In genomic region chr1:63128562-63128961, GRCh38 we compare ENCODE assay signal across 28 cellular contexts.
"Had no signal": no experiment of that assay in that cellular context is flagged by ENCODE, and none has a peak within 500 bp of the region (broad histone marks: within the 10 kb centered on the region; RNA-seq: fewer than 3 reads in every experiment).

No MANE protein-coding gene starts in this region.

- H3K4me1 Mint-ChIP-seq: activated CD4-positive, alpha-beta T cell treated with anti-CD3 and anti-CD28 coated beads for 36 hours; activated naive CD4-positive, alpha-beta T cell treated with anti-CD3 and anti-CD28 coated beads, Interleukin-2, amount 50 U/mL, for 24 hours; activated naive CD8-positive, alpha-beta T cell treated with anti-CD3 and anti-CD28 coated beads, Interleukin-2, amount 50 U/mL, for 24 hours had no signal

- H3K9me3 Mint-ChIP-seq: activated CD4-positive, alpha-beta memory T cell treated with anti-CD3 and anti-CD28 coated beads for 36 hours; activated CD4-positive, alpha-beta T cell treated with anti-CD3 and anti-CD28 coated beads, Interleukin-2, amount 10 ng/mL, durations not matched to agents 24 days and 14 days; activated naive CD4-positive, alpha-beta T cell treated with anti-CD3 and anti-CD28 coated beads for 36 hours; activated naive CD4-positive, alpha-beta T cell treated with anti-CD3 and anti-CD28 coated beads, Interleukin-2, amount 50 U/mL, for 24 hours; activated naive CD8-positive, alpha-beta T cell treated with anti-CD3 and anti-CD28 coated beads for 36 hours; activated naive CD8-positive, alpha-beta T cell treated with anti-CD3 and anti-CD28 coated beads, Interleukin-2, amount 50 U/mL, for 24 hours; activated T-helper 1 cell treated with anti-CD3 and anti-CD28 coated beads, Interleukin-12 subunit alpha, Interleukin-12 subunit beta, Interleukin-2, Interleukin-4 antibody, amounts not matched to agents 30 ng/mL and 10 ng/mL and 1 ng/mL, durations not matched to agents 14 hours and 24 hours and 36 hours; activated T-helper 2 cell treated with anti-CD3 and anti-CD28 coated beads, Interferon-gamma antibody, Interleukin-2, Interleukin-4, amounts not matched to agents 10 μg/mL and 5 μg/mL and 100 μg/mL, durations not matched to agents 14 hours and 24 hours and 36 hours had no signal

- H3K36me3 ChIP-seq: adrenal gland, esophagus squamous epithelium, gastroesophageal sphincter had no signal

- H3K27ac Mint-ChIP-seq: activated CD4-positive, alpha-beta memory T cell treated with anti-CD3 and anti-CD28 coated beads for 36 hours; activated CD4-positive, alpha-beta T cell treated with anti-CD3 and anti-CD28 coated beads for 36 hours; activated CD4-positive, alpha-beta T cell treated with anti-CD3 and anti-CD28 coated beads, Interleukin-2, amount 10 ng/mL, durations not matched to agents 24 days and 14 days; activated CD8-positive, alpha-beta memory T cell treated with anti-CD3 and anti-CD28 coated beads, Interleukin-2, amount 10 ng/mL, durations not matched to agents 7 days and 5 days; activated CD8-positive, alpha-beta T cell treated with anti-CD3 and anti-CD28 coated beads, Interleukin-2, amount 10 ng/mL, durations not matched to agents 7 days and 5 days; activated naive CD4-positive, alpha-beta T cell treated with anti-CD3 and anti-CD28 coated beads for 36 hours; activated naive CD4-positive, alpha-beta T cell treated with anti-CD3 and anti-CD28 coated beads, Interleukin-2, amount 50 U/mL, for 24 hours; activated naive CD8-positive, alpha-beta T cell treated with anti-CD3 and anti-CD28 coated beads for 36 hours; activated naive CD8-positive, alpha-beta T cell treated with anti-CD3 and anti-CD28 coated beads, Interleukin-2, amount 50 U/mL, for 24 hours; activated T-helper 1 cell treated with anti-CD3 and anti-CD28 coated beads, Interleukin-12 subunit alpha, Interleukin-12 subunit beta, Interleukin-2, Interleukin-4 antibody, amounts not matched to agents 30 ng/mL and 10 ng/mL and 1 ng/mL, durations not matched to agents 14 hours and 24 hours and 36 hours; activated T-helper 2 cell treated with anti-CD3 and anti-CD28 coated beads, Interferon-gamma antibody, Interleukin-2, Interleukin-4, amounts not matched to agents 10 μg/mL and 5 μg/mL and 100 μg/mL, durations not matched to agents 14 hours and 24 hours and 36 hours had no signal

- H3K36me3 Mint-ChIP-seq: activated CD4-positive, alpha-beta memory T cell treated with anti-CD3 and anti-CD28 coated beads for 36 hours; activated CD8-positive, alpha-beta memory T cell treated with anti-CD3 and anti-CD28 coated beads, Interleukin-2, amount 10 ng/mL, durations not matched to agents 7 days and 5 days; activated naive CD4-positive, alpha-beta T cell treated with anti-CD3 and anti-CD28 coated beads, Interleukin-2, amount 50 U/mL, for 24 hours; activated naive CD8-positive, alpha-beta T cell treated with anti-CD3 and anti-CD28 coated beads for 36 hours had no signal

- H3K27me3 ChIP-seq: body of pancreas, gastroesophageal sphincter had no signal

- H3K4me1 ChIP-seq: adrenal gland, body of pancreas, esophagus squamous epithelium had no signal

- H3K27ac ChIP-seq: adrenal gland, body of pancreas, epithelial cell of prostate, esophagus squamous epithelium, gastroesophageal sphincter had no signal

- H3K4me3 Mint-ChIP-seq: activated CD4-positive, alpha-beta memory T cell treated with anti-CD3 and anti-CD28 coated beads for 36 hours; activated CD4-positive, alpha-beta T cell treated with anti-CD3 and anti-CD28 coated beads for 36 hours; activated CD4-positive, alpha-beta T cell treated with anti-CD3 and anti-CD28 coated beads, Interleukin-2, amount 10 ng/mL, durations not matched to agents 24 days and 14 days; activated CD8-positive, alpha-beta memory T cell treated with anti-CD3 and anti-CD28 coated beads, Interleukin-2, amount 10 ng/mL, durations not matched to agents 7 days and 5 days; activated CD8-positive, alpha-beta T cell treated with anti-CD3 and anti-CD28 coated beads, Interleukin-2, amount 10 ng/mL, durations not matched to agents 7 days and 5 days; activated naive CD4-positive, alpha-beta T cell treated with anti-CD3 and anti-CD28 coated beads for 36 hours; activated naive CD4-positive, alpha-beta T cell treated with anti-CD3 and anti-CD28 coated beads, Interleukin-2, amount 50 U/mL, for 24 hours; activated naive CD8-positive, alpha-beta T cell treated with anti-CD3 and anti-CD28 coated beads for 36 hours; activated naive CD8-positive, alpha-beta T cell treated with anti-CD3 and anti-CD28 coated beads, Interleukin-2, amount 50 U/mL, for 24 hours; activated T-helper 1 cell treated with anti-CD3 and anti-CD28 coated beads, Interleukin-12 subunit alpha, Interleukin-12 subunit beta, Interleukin-2, Interleukin-4 antibody, amounts not matched to agents 30 ng/mL and 10 ng/mL and 1 ng/mL, durations not matched to agents 14 hours and 24 hours and 36 hours had no signal

- ATAC-seq: activated CD4-positive, alpha-beta T cell treated with anti-CD3 and anti-CD28 coated beads for 36 hours; activated CD8-positive, alpha-beta memory T cell treated with anti-CD3 and anti-CD28 coated beads, Interleukin-2, amount 10 ng/mL, durations not matched to agents 7 days and 5 days; activated CD8-positive, alpha-beta T cell treated with anti-CD3 and anti-CD28 coated beads, Interleukin-2, amount 10 ng/mL, durations not matched to agents 7 days and 5 days; activated naive CD8-positive, alpha-beta T cell treated with anti-CD3 and anti-CD28 coated beads, Interleukin-2, amount 50 U/mL, for 24 hours; body of pancreas; gastroesophageal sphincter had no signal

- H3K9me3 ChIP-seq: adrenal gland, body of pancreas, esophagus squamous epithelium, gastroesophageal sphincter had no signal

- DNase-seq: activated CD4-positive, alpha-beta memory T cell treated with anti-CD3 and anti-CD28 coated beads for 36 hours; activated CD4-positive, alpha-beta T cell treated with anti-CD3 and anti-CD28 coated beads for 36 hours; activated CD4-positive, alpha-beta T cell treated with anti-CD3 and anti-CD28 coated beads, Interleukin-2, amount 10 ng/mL, durations not matched to agents 24 days and 14 days; activated CD4-positive, CD25-positive, alpha-beta regulatory T cell; activated CD4-positive, CD25-positive, alpha-beta regulatory T cell treated with anti-CD3 and anti-CD28 coated beads, Interleukin-2, amount 50 U/mL, for 72 hours; activated CD8-positive, alpha-beta memory T cell treated with anti-CD3 and anti-CD28 coated beads, Interleukin-2, amount 10 ng/mL, durations not matched to agents 7 days and 5 days; activated CD8-positive, alpha-beta memory T cell treated with anti-CD3 and anti-CD28 coated beads, Interleukin-2, amount 50 U/mL, for 4 hours; activated CD8-positive, alpha-beta T cell treated with anti-CD3 and anti-CD28 coated beads, Interleukin-2, amount 10 ng/mL, durations not matched to agents 7 days and 5 days; activated effector memory CD4-positive, alpha-beta T cell treated with anti-CD3 and anti-CD28 coated beads, Interleukin-2, amount 50 U/mL, for 16 hours; activated naive CD4-positive, alpha-beta T cell treated with anti-CD3 and anti-CD28 coated beads for 36 hours; activated naive CD8-positive, alpha-beta T cell treated with anti-CD3 and anti-CD28 coated beads for 36 hours; activated naive CD8-positive, alpha-beta T cell treated with anti-CD3 and anti-CD28 coated beads, Interleukin-2, amount 50 U/mL, for 24 hours; activated T-cell treated with anti-CD3 and anti-CD28 coated beads, Interleukin-2, amount 50 U/mL, for 1 hour; activated T-cell treated with anti-CD3 and anti-CD28 coated beads, Interleukin-2, amount 50 U/mL, for 48 hours; adrenal gland; amygdala; aorta; body of pancreas; caudate nucleus; effector CD8-positive, alpha-beta T cell; esophagus squamous epithelium; foreskin melanocyte; T-helper 2 cell had no signal

- H3K4me3 ChIP-seq: adrenal gland, body of pancreas, esophagus squamous epithelium, gastroesophageal sphincter had no signal
